In the genomic region with DNA sequence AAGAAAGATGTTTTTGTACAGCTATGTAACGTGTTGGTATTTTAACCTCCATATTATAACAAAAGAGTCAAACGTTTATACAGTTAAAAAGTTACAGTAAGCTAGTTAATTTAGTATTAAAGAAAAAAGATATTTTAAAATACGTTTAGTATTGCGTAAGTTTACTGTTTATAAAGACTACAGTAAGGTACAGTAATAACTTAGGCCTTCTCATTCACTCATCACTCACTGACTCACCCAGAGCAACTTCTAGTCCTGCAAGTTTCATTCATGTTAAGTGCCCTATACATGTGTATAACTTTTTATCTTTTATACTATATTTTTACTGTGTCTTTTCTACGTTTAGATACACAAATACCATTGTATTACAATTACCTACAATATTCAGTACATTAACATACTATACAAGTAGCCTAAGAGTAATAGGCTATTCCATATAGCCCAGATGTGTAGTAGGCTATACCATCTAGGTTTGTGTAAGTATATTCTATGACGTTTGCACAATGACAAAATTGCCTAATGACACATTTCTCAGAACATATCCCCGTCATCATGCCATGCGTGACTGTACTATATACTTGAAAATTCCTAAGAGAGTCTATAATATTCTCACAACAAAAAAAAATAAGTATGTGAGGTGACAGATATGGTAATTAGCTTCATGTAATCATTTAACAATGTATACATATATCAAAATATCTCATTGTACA, we compare ENCODE assay signal across 1 cellular context.
TF ChIP-seq lines count a peak whose summit lies in the region.

No MANE protein-coding gene starts in this region.

TF ChIP-seq in K562, 482 proteins besides CTCF, POLR2A, EP300 and RAD21:
- TF ChIP-seq CEBPG (CRISPR knock-in tag; IDR thresholded peaks at IDR 0.05) (no peak), CEBPG (tag; conservative IDR thresholded peaks at IDR 0.05 in 1 of 2, IDR thresholded peaks at IDR 0.05 in 1 of 2) (peak; percentile 85 to 88), EP400 (IDR thresholded peaks at IDR 0.05) (no peak), CEBPB (tag; IDR thresholded peaks at IDR 0.05) (peak; percentile 92)
- TF ChIP-seq, protein P1, sequence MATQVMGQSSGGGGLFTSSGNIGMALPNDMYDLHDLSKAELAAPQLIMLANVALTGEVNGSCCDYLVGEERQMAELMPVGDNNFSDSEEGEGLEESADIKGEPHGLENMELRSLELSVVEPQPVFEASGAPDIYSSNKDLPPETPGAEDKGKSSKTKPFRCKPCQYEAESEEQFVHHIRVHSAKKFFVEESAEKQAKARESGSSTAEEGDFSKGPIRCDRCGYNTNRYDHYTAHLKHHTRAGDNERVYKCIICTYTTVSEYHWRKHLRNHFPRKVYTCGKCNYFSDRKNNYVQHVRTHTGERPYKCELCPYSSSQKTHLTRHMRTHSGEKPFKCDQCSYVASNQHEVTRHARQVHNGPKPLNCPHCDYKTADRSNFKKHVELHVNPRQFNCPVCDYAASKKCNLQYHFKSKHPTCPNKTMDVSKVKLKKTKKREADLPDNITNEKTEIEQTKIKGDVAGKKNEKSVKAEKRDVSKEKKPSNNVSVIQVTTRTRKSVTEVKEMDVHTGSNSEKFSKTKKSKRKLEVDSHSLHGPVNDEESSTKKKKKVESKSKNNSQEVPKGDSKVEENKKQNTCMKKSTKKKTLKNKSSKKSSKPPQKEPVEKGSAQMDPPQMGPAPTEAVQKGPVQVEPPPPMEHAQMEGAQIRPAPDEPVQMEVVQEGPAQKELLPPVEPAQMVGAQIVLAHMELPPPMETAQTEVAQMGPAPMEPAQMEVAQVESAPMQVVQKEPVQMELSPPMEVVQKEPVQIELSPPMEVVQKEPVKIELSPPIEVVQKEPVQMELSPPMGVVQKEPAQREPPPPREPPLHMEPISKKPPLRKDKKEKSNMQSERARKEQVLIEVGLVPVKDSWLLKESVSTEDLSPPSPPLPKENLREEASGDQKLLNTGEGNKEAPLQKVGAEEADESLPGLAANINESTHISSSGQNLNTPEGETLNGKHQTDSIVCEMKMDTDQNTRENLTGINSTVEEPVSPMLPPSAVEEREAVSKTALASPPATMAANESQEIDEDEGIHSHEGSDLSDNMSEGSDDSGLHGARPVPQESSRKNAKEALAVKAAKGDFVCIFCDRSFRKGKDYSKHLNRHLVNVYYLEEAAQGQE (CRISPR knock-in tag; IDR thresholded peaks at IDR 0.05; ENCODE audit: low read depth) = no peak
- TF ChIP-seq, protein P2, sequence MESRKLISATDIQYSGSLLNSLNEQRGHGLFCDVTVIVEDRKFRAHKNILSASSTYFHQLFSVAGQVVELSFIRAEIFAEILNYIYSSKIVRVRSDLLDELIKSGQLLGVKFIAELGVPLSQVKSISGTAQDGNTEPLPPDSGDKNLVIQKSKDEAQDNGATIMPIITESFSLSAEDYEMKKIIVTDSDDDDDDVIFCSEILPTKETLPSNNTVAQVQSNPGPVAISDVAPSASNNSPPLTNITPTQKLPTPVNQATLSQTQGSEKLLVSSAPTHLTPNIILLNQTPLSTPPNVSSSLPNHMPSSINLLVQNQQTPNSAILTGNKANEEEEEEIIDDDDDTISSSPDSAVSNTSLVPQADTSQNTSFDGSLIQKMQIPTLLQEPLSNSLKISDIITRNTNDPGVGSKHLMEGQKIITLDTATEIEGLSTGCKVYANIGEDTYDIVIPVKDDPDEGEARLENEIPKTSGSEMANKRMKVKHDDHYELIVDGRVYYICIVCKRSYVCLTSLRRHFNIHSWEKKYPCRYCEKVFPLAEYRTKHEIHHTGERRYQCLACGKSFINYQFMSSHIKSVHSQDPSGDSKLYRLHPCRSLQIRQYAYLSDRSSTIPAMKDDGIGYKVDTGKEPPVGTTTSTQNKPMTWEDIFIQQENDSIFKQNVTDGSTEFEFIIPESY (CRISPR knock-in tag; IDR thresholded peaks at IDR 0.05) = no peak
